ENCODE assay signal across 7 cellular contexts in genomic region chr9:130023147-130023787, GRCh38. TPM values are rescaled to one million over a fixed set of nuclear protein-coding genes. Genes with fewer than 3 reads are reported as not detected.
DNase-seq lines count a peak whose midpoint lies in the region; ATAC-seq and TF ChIP-seq lines count a peak whose summit lies in the region.

No MANE protein-coding gene starts in this region.

- H3K9me3 Mint-ChIP-seq in stimulated activated naive B cell treated with anti-CD40 and anti-IgM and Interleukin-4, amounts not matched to agents 10 μg/mL and 1 μg/mL and 100 μg/mL, for 72 hours = peaks cover 0 to 3% of the 10 kb centered on the region in 2 donors

- no peaks in the 10 kb centered on the region for H3K36me3 ChIP-seq in breast epithelium

- H3K4me3 ChIP-seq in breast epithelium = no peak overlapping the region

- peaks cover 44 to 92% of the 10 kb centered on the region in 2 donors for H3K4me1 Mint-ChIP-seq in stimulated activated naive B cell treated with anti-CD40 and anti-IgM and Interleukin-4, amounts not matched to agents 10 μg/mL and 1 μg/mL and 100 μg/mL, for 72 hours

- DNase-seq in breast epithelium (ENCODE audit: low spot score in 2 of 2) = no peak
- DNase-seq in stimulated activated naive B cell treated with anti-CD40 and anti-IgM and Interleukin-4, amounts not matched to agents 10 μg/mL and 1 μg/mL and 100 μg/mL, for 72 hours = peak; percentile 63
- no peak for DNase-seq in OCI-M1 (lab: John Stamatoyannopoulos, UW)
- no peak for DNase-seq in effector CD4-positive, alpha-beta T cell

- TF ChIP-seq CTCF in breast epithelium (IDR thresholded peaks at IDR 0.05) = no peak

- H3K4me1 ChIP-seq in breast epithelium = peaks cover 0 to 9% of the 10 kb centered on the region in 2 donors

- H3K27ac Mint-ChIP-seq in stimulated activated naive B cell treated with anti-CD40 and anti-IgM and Interleukin-4, amounts not matched to agents 10 μg/mL and 1 μg/mL and 100 μg/mL, for 72 hours = peak overlapping the region; percentile 95

- TF ChIP-seq POLR2A in breast epithelium (IDR thresholded peaks at IDR 0.05) = no peak

- H3K27ac ChIP-seq in breast epithelium = peak overlapping the region; percentile 28 to 65

- peak overlapping the region; percentile 68 to 69 for H3K4me3 Mint-ChIP-seq in stimulated activated naive B cell treated with anti-CD40 and anti-IgM and Interleukin-4, amounts not matched to agents 10 μg/mL and 1 μg/mL and 100 μg/mL, for 72 hours

- ATAC-seq in GM19025 (IDR thresholded peaks at IDR 0.05; ENCODE audit: low read depth, unreplicated experiment) (peak; percentile 57), HG03039 (IDR thresholded peaks at IDR 0.05; ENCODE audit: unreplicated experiment) (peak; percentile 32), GM21515 (IDR thresholded peaks at IDR 0.05; ENCODE audit: unreplicated experiment) (no peak)
- peak; percentile 75 to 84 for ATAC-seq in stimulated activated naive B cell treated with anti-CD40 and anti-IgM and Interleukin-4, amounts not matched to agents 10 μg/mL and 1 μg/mL and 100 μg/mL, for 72 hours (replicated peaks)

- peaks cover 29 to 60% of the 10 kb centered on the region in 2 donors for H3K36me3 Mint-ChIP-seq in stimulated activated naive B cell treated with anti-CD40 and anti-IgM and Interleukin-4, amounts not matched to agents 10 μg/mL and 1 μg/mL and 100 μg/mL, for 72 hours

- H3K27me3 Mint-ChIP-seq in stimulated activated naive B cell treated with anti-CD40 and anti-IgM and Interleukin-4, amounts not matched to agents 10 μg/mL and 1 μg/mL and 100 μg/mL, for 72 hours = no peaks in the 10 kb centered on the region

- H3K9me3 ChIP-seq in breast epithelium = no peaks in the 10 kb centered on the region

- H3K27me3 ChIP-seq in breast epithelium = no peaks in the 10 kb centered on the region

- intact Hi-C loops in breast epithelium (cut with DNase I; ENCODE audit: low total_unique reads) = no loop called here

RNA-seq across cellular contexts. Expression of gene FNBP1, which starts 19.7 kb away (rescaled TPM):
- total RNA-seq in breast epithelium = 10 to 100 TPM; 31.3 to 49.8 (median 41.9) TPM

RNA-seq across cellular contexts. Expression of gene GPR107, which starts 30.4 kb away (rescaled TPM):
- 10 to 100 TPM; 22.5 to 26.9 (median 25.6) TPM for total RNA-seq in breast epithelium
